ENCODE assay signal across 2 cellular contexts in the genomic region with DNA sequence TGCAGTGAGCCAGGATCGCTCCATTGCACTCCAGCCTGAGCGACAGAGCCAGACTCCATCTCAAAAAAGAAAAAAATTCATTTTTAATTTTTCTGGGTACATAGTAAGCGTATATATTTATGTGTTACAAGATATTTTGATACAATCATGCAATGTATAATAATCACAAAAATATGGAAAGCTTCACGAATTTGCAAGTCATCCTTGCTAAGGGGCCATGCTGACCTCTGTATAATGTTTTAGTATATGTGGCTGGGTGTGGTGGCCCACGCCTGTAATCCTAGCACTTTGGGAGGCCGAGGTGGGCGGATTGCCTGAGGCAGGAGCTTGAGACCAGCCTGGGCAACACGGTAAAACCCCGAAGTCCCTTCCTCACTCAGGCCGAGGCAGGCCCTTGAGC.
TF ChIP-seq lines count a peak whose summit lies in the region.

No MANE protein-coding gene starts in this region.

TF ChIP-seq in HepG2, 621 proteins besides CTCF, POLR2A, EP300 and RAD21:
- TF ChIP-seq ZNF3 (CRISPR knock-in tag; IDR thresholded peaks at IDR 0.05) (no peak), NFE2L2 (IDR thresholded peaks at IDR 0.05; ENCODE audit: low read length) (peak; percentile 82)

TF ChIP-seq in IMR-90, 13 proteins besides CTCF, POLR2A, EP300 and RAD21:
- no peak for TF ChIP-seq MAZ (IDR thresholded peaks at IDR 0.05; ENCODE audit: borderline replicate concordance, low read depth, low read length)
- no peak for TF ChIP-seq CHD1 (IDR thresholded peaks at IDR 0.05; ENCODE audit: low read depth, low read length)
- peak; percentile 56 for TF ChIP-seq NFE2L2 (IDR thresholded peaks at IDR 0.05; ENCODE audit: low read depth, low read length)
- TF ChIP-seq, protein P1, sequence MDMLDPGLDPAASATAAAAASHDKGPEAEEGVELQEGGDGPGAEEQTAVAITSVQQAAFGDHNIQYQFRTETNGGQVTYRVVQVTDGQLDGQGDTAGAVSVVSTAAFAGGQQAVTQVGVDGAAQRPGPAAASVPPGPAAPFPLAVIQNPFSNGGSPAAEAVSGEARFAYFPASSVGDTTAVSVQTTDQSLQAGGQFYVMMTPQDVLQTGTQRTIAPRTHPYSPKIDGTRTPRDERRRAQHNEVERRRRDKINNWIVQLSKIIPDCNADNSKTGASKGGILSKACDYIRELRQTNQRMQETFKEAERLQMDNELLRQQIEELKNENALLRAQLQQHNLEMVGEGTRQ (IDR thresholded peaks at IDR 0.05; ENCODE audit: low read depth, low read length), result no peak
- TF ChIP-seq MXI1 (IDR thresholded peaks at IDR 0.05; ENCODE audit: borderline replicate concordance, low read depth, low read length), result no peak
